In the genomic region with DNA sequence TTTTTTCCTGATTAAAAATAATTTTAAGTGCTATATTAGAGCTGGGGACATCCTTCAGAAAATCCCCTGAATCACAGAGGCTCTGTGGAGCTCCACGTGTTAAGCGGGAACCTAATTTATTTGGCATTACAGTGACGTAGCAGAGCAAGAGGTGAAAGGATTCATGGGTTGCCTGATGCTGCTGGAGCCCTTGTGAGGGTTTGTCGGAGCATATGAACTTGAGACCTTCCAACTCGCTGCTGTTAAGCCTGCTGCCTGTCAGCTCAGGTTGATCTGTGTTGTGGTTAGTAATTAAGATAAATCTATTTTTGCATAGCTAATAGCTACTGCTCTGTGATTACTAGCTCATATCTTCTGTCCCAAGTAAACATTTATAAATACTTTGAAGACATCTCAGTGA, we compare ENCODE assay signal across 25 cellular contexts.
"Had no signal": no experiment of that assay in that cellular context is flagged by ENCODE, and none has a peak within 500 bp of the region (broad histone marks: within the 10 kb centered on the region; RNA-seq: fewer than 3 reads in every experiment).

No MANE protein-coding gene starts in this region.

- H3K4me1 Mint-ChIP-seq: activated CD8-positive, alpha-beta memory T cell treated with anti-CD3 and anti-CD28 coated beads, Interleukin-2, amount 10 ng/mL, durations not matched to agents 7 days and 5 days; activated naive CD8-positive, alpha-beta T cell treated with anti-CD3 and anti-CD28 coated beads, Interleukin-2, amount 50 U/mL, for 24 hours; T-cell had no signal

- H3K27me3 Mint-ChIP-seq: activated CD8-positive, alpha-beta memory T cell treated with anti-CD3 and anti-CD28 coated beads, Interleukin-2, amount 10 ng/mL, durations not matched to agents 7 days and 5 days; activated naive CD8-positive, alpha-beta T cell treated with anti-CD3 and anti-CD28 coated beads, Interleukin-2, amount 50 U/mL, for 24 hours; activated T-cell treated with anti-CD3 and anti-CD28 coated beads, Interleukin-2, amount 50 U/mL, for 24 hours; brain; T-cell had no signal

- H3K4me3 ChIP-seq: SK-N-MC had no signal

- DNase-seq: activated CD4-positive, alpha-beta T cell treated with anti-CD3 and anti-CD28 coated beads for 4 hours; activated CD4-positive, alpha-beta T cell treated with anti-CD3 and anti-CD28 coated beads, Interleukin-2, amount 50 U/mL, for 48 hours; activated CD8-positive, alpha-beta memory T cell treated with anti-CD3 and anti-CD28 coated beads, Interleukin-2, amount 10 ng/mL, durations not matched to agents 7 days and 5 days; activated effector memory CD4-positive, alpha-beta T cell treated with anti-CD3 and anti-CD28 coated beads, Interleukin-2, amount 50 U/mL, for 16 hours; activated naive CD4-positive, alpha-beta T cell treated with Interleukin-2 at 50 U/mL for 16 hours; activated naive CD8-positive, alpha-beta T cell treated with anti-CD3 and anti-CD28 coated beads, Interleukin-2, amount 50 U/mL, for 24 hours; activated T-cell treated with anti-CD3 and anti-CD28 coated beads, Interleukin-2, amount 50 U/mL, for 24 hours; amygdala; KG1; NCI-H1048; NCI-H1694; NCI-H2029 treated with DMSO at 0.1 percent for 48 hours; NCI-H510A treated with DMSO at 0.1 percent for 48 hours; NK-92 treated with Interleukin-12 subunit alpha and Interleukin-12 subunit beta, amount 100 ng/mL, for 24 hours; OCI-M1; RPMI8226; T-cell had no signal

- H3K27ac Mint-ChIP-seq: activated CD8-positive, alpha-beta memory T cell treated with anti-CD3 and anti-CD28 coated beads, Interleukin-2, amount 10 ng/mL, durations not matched to agents 7 days and 5 days; activated naive CD4-positive, alpha-beta T cell treated with anti-CD3 and anti-CD28 coated beads, Interleukin-2, amount 50 U/mL, for 72 hours; activated naive CD8-positive, alpha-beta T cell treated with anti-CD3 and anti-CD28 coated beads, Interleukin-2, amount 50 U/mL, for 24 hours; activated T-cell treated with anti-CD3 and anti-CD28 coated beads, Interleukin-2, amount 50 U/mL, for 24 hours; activated T-helper 1 cell treated with anti-CD3 and anti-CD28 coated beads, Interleukin-12 subunit alpha, Interleukin-12 subunit beta, Interleukin-2, Interleukin-4 antibody, amounts not matched to agents 30 ng/mL and 10 ng/mL and 1 ng/mL, durations not matched to agents 14 hours and 24 hours and 36 hours; T-cell had no signal

- H3K36me3 Mint-ChIP-seq: activated CD8-positive, alpha-beta memory T cell treated with anti-CD3 and anti-CD28 coated beads, Interleukin-2, amount 10 ng/mL, durations not matched to agents 7 days and 5 days; activated naive CD4-positive, alpha-beta T cell treated with anti-CD3 and anti-CD28 coated beads, Interleukin-2, amount 50 U/mL, for 72 hours; T-cell had no signal

- H3K27ac ChIP-seq: SK-N-MC, VCaP had no signal

- H3K9me3 Mint-ChIP-seq: activated naive CD8-positive, alpha-beta T cell treated with anti-CD3 and anti-CD28 coated beads, Interleukin-2, amount 50 U/mL, for 24 hours; activated T-cell treated with anti-CD3 and anti-CD28 coated beads, Interleukin-2, amount 50 U/mL, for 24 hours; activated T-helper 1 cell treated with anti-CD3 and anti-CD28 coated beads, Interleukin-12 subunit alpha, Interleukin-12 subunit beta, Interleukin-2, Interleukin-4 antibody, amounts not matched to agents 30 ng/mL and 10 ng/mL and 1 ng/mL, durations not matched to agents 14 hours and 24 hours and 36 hours; brain had no signal

- ATAC-seq: activated CD4-positive, CD25-positive, alpha-beta regulatory T cell treated with anti-CD3 and anti-CD28 coated beads, Interleukin-2, amount 50 U/mL, for 24 hours; activated CD8-positive, alpha-beta memory T cell treated with anti-CD3 and anti-CD28 coated beads, Interleukin-2, amount 10 ng/mL, durations not matched to agents 7 days and 5 days; activated naive CD4-positive, alpha-beta T cell treated with anti-CD3 and anti-CD28 coated beads, Interleukin-2, amount 50 U/mL, for 72 hours; activated naive CD8-positive, alpha-beta T cell treated with anti-CD3 and anti-CD28 coated beads, Interleukin-2, amount 50 U/mL, for 24 hours; Panc1; Right ventricle myocardium inferior; T-cell had no signal

- H3K4me3 Mint-ChIP-seq: activated CD8-positive, alpha-beta memory T cell treated with anti-CD3 and anti-CD28 coated beads, Interleukin-2, amount 10 ng/mL, durations not matched to agents 7 days and 5 days; activated naive CD8-positive, alpha-beta T cell treated with anti-CD3 and anti-CD28 coated beads, Interleukin-2, amount 50 U/mL, for 24 hours; activated T-cell treated with anti-CD3 and anti-CD28 coated beads, Interleukin-2, amount 50 U/mL, for 24 hours; activated T-helper 1 cell treated with anti-CD3 and anti-CD28 coated beads, Interleukin-12 subunit alpha, Interleukin-12 subunit beta, Interleukin-2, Interleukin-4 antibody, amounts not matched to agents 30 ng/mL and 10 ng/mL and 1 ng/mL, durations not matched to agents 14 hours and 24 hours and 36 hours; brain; T-cell had no signal
